ENCODE assay signal across 1 cellular context in the genomic region with DNA sequence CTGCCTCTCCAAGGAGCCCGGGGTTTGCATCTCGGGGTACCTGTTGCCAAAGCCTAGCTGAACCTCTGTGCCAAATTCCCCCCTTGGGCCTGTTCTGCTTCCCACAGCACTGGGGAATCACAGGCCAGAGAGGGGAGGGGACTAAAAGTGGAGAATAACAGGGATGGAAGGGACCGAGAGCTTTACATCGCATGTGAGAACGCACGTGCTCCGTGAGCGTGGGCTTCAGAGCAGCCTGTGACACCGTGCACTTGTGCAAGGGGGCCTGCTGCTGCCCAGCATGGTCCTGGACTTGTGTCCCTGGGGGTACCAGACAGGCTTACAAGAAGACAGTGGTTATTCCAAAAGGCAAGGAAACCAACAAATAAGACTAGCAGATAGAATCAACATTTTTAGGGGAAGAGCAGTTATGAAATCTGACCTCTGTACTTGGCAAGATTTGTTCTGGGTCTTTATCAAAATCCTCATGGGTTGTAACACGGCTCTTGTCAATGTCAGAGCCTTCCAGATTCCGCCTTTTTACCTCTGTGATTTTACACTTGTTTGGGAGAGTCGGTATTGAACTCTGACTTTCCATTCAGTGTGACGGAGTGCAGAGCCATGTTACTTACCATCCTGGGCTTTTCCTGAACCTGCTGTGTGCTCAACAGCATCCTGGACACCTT.
TF ChIP-seq lines count a peak whose summit lies in the region.

No MANE protein-coding gene starts in this region.

TF ChIP-seq in liver, 16 proteins besides CTCF, POLR2A, EP300 and RAD21:
- TF ChIP-seq HNF4G (IDR thresholded peaks at IDR 0.05) (peak; percentile 43), YY1 (IDR thresholded peaks at IDR 0.05) (peak; percentile 91), RXRA (IDR thresholded peaks at IDR 0.05) (peak; percentile 72 to 92), FOXA1 (IDR thresholded peaks at IDR 0.05) (no peak), SP1 (IDR thresholded peaks at IDR 0.05) (peak; percentile 84), TAF1 (conservative IDR thresholded peaks at IDR 0.05) (no peak), HNF4A (conservative IDR thresholded peaks at IDR 0.05) (peak; percentile 95 to 96), FOXA2 (IDR thresholded peaks at IDR 0.05) (peak; percentile 67), NR2F2 (IDR thresholded peaks at IDR 0.05) (no peak), JUND (IDR thresholded peaks at IDR 0.05) (peak in 1 of 2 donors; percentile 69), GABPA (IDR thresholded peaks at IDR 0.05 in 1 of 2, conservative IDR thresholded peaks at IDR 0.05 in 1 of 2) (no peak), EGR1 (IDR thresholded peaks at IDR 0.05; ENCODE audit: low read depth in 2 of 2) (peak in 1 of 2 donors; percentile 46)
- TF ChIP-seq, protein P1, sequence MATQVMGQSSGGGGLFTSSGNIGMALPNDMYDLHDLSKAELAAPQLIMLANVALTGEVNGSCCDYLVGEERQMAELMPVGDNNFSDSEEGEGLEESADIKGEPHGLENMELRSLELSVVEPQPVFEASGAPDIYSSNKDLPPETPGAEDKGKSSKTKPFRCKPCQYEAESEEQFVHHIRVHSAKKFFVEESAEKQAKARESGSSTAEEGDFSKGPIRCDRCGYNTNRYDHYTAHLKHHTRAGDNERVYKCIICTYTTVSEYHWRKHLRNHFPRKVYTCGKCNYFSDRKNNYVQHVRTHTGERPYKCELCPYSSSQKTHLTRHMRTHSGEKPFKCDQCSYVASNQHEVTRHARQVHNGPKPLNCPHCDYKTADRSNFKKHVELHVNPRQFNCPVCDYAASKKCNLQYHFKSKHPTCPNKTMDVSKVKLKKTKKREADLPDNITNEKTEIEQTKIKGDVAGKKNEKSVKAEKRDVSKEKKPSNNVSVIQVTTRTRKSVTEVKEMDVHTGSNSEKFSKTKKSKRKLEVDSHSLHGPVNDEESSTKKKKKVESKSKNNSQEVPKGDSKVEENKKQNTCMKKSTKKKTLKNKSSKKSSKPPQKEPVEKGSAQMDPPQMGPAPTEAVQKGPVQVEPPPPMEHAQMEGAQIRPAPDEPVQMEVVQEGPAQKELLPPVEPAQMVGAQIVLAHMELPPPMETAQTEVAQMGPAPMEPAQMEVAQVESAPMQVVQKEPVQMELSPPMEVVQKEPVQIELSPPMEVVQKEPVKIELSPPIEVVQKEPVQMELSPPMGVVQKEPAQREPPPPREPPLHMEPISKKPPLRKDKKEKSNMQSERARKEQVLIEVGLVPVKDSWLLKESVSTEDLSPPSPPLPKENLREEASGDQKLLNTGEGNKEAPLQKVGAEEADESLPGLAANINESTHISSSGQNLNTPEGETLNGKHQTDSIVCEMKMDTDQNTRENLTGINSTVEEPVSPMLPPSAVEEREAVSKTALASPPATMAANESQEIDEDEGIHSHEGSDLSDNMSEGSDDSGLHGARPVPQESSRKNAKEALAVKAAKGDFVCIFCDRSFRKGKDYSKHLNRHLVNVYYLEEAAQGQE (IDR thresholded peaks at IDR 0.05): peak; percentile 80
- TF ChIP-seq, protein P2, sequence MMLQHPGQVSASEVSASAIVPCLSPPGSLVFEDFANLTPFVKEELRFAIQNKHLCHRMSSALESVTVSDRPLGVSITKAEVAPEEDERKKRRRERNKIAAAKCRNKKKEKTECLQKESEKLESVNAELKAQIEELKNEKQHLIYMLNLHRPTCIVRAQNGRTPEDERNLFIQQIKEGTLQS (IDR thresholded peaks at IDR 0.05): peak; percentile 29
- TF ChIP-seq, protein P3, sequence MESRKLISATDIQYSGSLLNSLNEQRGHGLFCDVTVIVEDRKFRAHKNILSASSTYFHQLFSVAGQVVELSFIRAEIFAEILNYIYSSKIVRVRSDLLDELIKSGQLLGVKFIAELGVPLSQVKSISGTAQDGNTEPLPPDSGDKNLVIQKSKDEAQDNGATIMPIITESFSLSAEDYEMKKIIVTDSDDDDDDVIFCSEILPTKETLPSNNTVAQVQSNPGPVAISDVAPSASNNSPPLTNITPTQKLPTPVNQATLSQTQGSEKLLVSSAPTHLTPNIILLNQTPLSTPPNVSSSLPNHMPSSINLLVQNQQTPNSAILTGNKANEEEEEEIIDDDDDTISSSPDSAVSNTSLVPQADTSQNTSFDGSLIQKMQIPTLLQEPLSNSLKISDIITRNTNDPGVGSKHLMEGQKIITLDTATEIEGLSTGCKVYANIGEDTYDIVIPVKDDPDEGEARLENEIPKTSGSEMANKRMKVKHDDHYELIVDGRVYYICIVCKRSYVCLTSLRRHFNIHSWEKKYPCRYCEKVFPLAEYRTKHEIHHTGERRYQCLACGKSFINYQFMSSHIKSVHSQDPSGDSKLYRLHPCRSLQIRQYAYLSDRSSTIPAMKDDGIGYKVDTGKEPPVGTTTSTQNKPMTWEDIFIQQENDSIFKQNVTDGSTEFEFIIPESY (IDR thresholded peaks at IDR 0.05): peak; percentile 74
- TF ChIP-seq, protein P4, sequence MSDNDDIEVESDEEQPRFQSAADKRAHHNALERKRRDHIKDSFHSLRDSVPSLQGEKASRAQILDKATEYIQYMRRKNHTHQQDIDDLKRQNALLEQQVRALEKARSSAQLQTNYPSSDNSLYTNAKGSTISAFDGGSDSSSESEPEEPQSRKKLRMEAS (IDR thresholded peaks at IDR 0.05): peak; percentile 85
TF ChIP-seq in liver: peak in this region for 12.
